ENCODE assay signal across 21 cellular contexts in the genomic region with DNA sequence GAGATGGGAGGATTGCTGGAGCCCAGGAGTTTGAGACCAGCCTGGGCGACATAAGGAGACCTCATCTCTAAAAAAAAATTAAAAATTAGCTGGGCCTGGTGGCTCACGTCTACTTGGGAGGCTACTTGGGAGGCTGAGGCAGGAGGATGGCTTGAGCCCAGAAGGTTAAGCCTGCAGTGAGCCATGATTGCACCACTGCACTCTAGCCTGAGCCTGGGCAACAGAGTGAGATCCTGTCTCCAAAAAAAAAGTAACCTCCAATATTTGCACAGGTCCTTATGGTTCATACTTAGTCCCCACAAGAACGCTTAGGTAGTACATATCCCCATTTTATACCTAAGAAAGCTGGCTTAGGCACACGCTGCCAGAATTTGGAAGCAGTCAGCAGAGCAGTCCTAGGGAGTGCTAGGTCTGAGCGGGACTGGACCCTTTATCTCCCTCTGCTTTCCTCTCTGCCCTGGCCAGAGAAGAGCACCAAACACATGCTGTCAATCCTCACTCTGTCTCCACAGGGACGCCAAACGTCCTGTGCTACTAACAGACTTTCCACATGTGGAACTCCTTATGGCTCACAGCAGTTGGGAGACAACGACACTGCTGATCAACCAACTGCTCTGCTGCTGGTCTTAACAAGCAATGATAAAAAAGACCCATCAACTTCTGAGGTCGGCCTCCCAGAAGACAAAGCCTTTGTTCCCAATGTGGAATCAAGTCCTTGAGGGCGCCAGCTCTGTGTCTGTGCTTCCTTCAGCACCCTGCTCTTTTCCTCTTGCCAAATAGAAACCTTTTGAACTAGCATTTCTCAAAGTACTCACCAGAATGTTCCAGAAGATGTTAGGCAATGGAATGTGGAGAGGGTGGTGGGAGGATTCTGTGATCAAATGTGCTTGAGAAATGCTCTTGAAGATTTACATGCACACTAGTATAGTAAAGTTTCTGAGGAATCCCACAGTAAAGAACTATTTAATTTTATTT.
DNase-seq lines count a peak whose midpoint lies in the region; ATAC-seq and TF ChIP-seq lines count a peak whose summit lies in the region.
"Had no signal": no experiment of that assay in that cellular context is flagged by ENCODE, and none has a peak within 500 bp of the region (broad histone marks: within the 10 kb centered on the region; RNA-seq: fewer than 3 reads in every experiment).

No MANE protein-coding gene starts in this region.

- no peak overlapping the region for H3K4me3 ChIP-seq in SK-N-MC
- no peak overlapping the region for H3K4me3 ChIP-seq in fibroblast of pulmonary artery (replicated peaks; ENCODE audit: low read depth, low read length)
- H3K4me3 ChIP-seq in lower lobe of right lung, result no peak overlapping the region
- H3K4me3 ChIP-seq in upper lobe of right lung, result no peak overlapping the region
- H3K4me3 ChIP-seq: body of pancreas had no signal

- H3K4me1 ChIP-seq in lower lobe of right lung (peaks cover 44% of the 10 kb centered on the region), upper lobe of right lung (peaks cover 27% of the 10 kb centered on the region)
- H3K4me1 ChIP-seq: body of pancreas had no signal

- ATAC-seq in lower lobe of right lung, result peak; percentile 60 to 68
- peak; percentile 74 for ATAC-seq in upper lobe of right lung
- ATAC-seq in GM19324 (IDR thresholded peaks at IDR 0.05; ENCODE audit: low FRiP score, unreplicated experiment), result no peak
- ATAC-seq: body of pancreas; PC-3; stimulated activated naive CD8-positive, alpha-beta T cell treated with anti-CD3 and anti-CD28 coated beads, Interleukin-15, Interleukin-2, amounts not matched to agents 100 U/mL and 50 U/mL, for 24 hours had no signal

- DNase-seq in SK-N-MC (ENCODE audit: low read depth, low spot score) (no peak), fibroblast of pulmonary artery (ENCODE audit: low read depth) (peak; percentile 84), lower lobe of right lung (no peak), upper lobe of right lung (no peak), mucosa of gallbladder (ENCODE audit: low spot score) (no peak)
- DNase-seq in activated CD4-positive, alpha-beta T cell treated with anti-CD3 and anti-CD28 coated beads, Interleukin-2, amount 50 U/mL, for 1 hour, result no peak
- DNase-seq: activated CD4-positive, alpha-beta T cell treated with anti-CD3 and anti-CD28 coated beads, Interleukin-2, amount 10 ng/mL, durations not matched to agents 24 days and 14 days; activated naive CD8-positive, alpha-beta T cell treated with anti-CD3 and anti-CD28 coated beads for 36 hours; AML-193; body of pancreas; endodermal cell; islet precursor cell; mesendoderm; NCI-H1930; NCI-H345; nephron progenitor cell; PC-3; stimulated activated CD4-positive, alpha-beta T cell treated with anti-CD3 and anti-CD28 coated beads, Interleukin-2, amount 100 ng/mL, for 24 hours; stimulated activated naive CD8-positive, alpha-beta T cell treated with anti-CD3 and anti-CD28 coated beads, Interleukin-15, Interleukin-2, amounts not matched to agents 100 U/mL and 50 U/mL, for 24 hours; trophoblast cell had no signal

- H3K36me3 ChIP-seq in SK-N-MC (ENCODE audit: insufficient read depth, low read length), result no peaks in the 10 kb centered on the region
- no peaks in the 10 kb centered on the region for H3K36me3 ChIP-seq in lower lobe of right lung
- H3K36me3 ChIP-seq in upper lobe of right lung, result no peaks in the 10 kb centered on the region

- no peak for TF ChIP-seq CTCF in fibroblast of pulmonary artery (IDR thresholded peaks at IDR 0.05; ENCODE audit: low read length, missing control alignments)
- no peak for TF ChIP-seq CTCF in lower lobe of right lung (IDR thresholded peaks at IDR 0.05)
- no peak for TF ChIP-seq CTCF in upper lobe of right lung (IDR thresholded peaks at IDR 0.05)

- no peak overlapping the region for H3K9ac ChIP-seq in SK-N-MC (ENCODE audit: insufficient read length)

- H3K9me3 ChIP-seq in SK-N-MC (ENCODE audit: low read depth, low read length) (no peaks in the 10 kb centered on the region), lower lobe of right lung (peaks cover 8% of the 10 kb centered on the region), upper lobe of right lung (no peaks in the 10 kb centered on the region)
- H3K9me3 ChIP-seq: body of pancreas had no signal

- H3K27ac ChIP-seq in SK-N-MC, result peak overlapping the region; percentile 77
- peak overlapping the region; percentile 28 for H3K27ac ChIP-seq in lower lobe of right lung
- no peak overlapping the region for H3K27ac ChIP-seq in upper lobe of right lung
- H3K27ac ChIP-seq: body of pancreas had no signal

- no peaks in the 10 kb centered on the region for H3K27me3 ChIP-seq in lower lobe of right lung (ENCODE audit: low read depth)
- no peaks in the 10 kb centered on the region for H3K27me3 ChIP-seq in upper lobe of right lung
- H3K27me3 ChIP-seq: body of pancreas had no signal

- intact Hi-C loops in lower lobe of right lung (cut with DNase I), result no loop called here
- intact Hi-C loops in upper lobe of right lung (cut with DNase I), result no loop called here
